18 cellular contexts compared by ENCODE assay signal in genomic region chr17:48111937-48112241, GRCh38. TPM values are rescaled to one million over a fixed set of nuclear protein-coding genes. Genes with fewer than 3 reads are reported as not detected.
A peak's percentile ranks its signal among the peaks of the same experiment; 100 is the strongest.
DNase-seq lines count a peak whose midpoint lies in the region; ATAC-seq lines count a peak whose summit lies in the region.
"Had no signal": no experiment of that assay in that cellular context is flagged by ENCODE, and none has a peak within 500 bp of the region (broad histone marks: within the 10 kb centered on the region; RNA-seq: fewer than 3 reads in every experiment).

No MANE protein-coding gene starts in this region.

- H4K20me1 ChIP-seq in BLaER1 treated with 17β-estradiol and CSF1 and Interleukin-3, amounts not matched to agents 10 nM and 100 nM = peaks cover 0 to 53% (median 6%) of the 10 kb centered on the region in 11 experiments; a peak in 8 of 22 replicates

- peaks cover 0 to 32% (median 2%) of the 10 kb centered on the region in 3 donors for H3K36me3 Mint-ChIP-seq in CD8-positive, alpha-beta memory T cell
- H3K36me3 Mint-ChIP-seq in T-cell (peaks cover 4% of the 10 kb centered on the region), immature natural killer cell (no peaks in the 10 kb centered on the region)

- peaks cover 43 to 84% (median 70%) of the 10 kb centered on the region in 10 experiments for H3K4me1 ChIP-seq in BLaER1 treated with 17β-estradiol and CSF1 and Interleukin-3, amounts not matched to agents 10 nM and 100 nM
- peaks cover 33% of the 10 kb centered on the region for H3K4me1 ChIP-seq in CD8-positive, alpha-beta memory T cell (ENCODE audit: insufficient read depth, low read length)
- H3K4me1 ChIP-seq: SJCRH30 had no signal

- H3K4me2 ChIP-seq in BLaER1 treated with 17β-estradiol and CSF1 and Interleukin-3, amounts not matched to agents 10 nM and 100 nM = peak overlapping the region; percentile 58 to 97 (median 83)

- no peaks in the 10 kb centered on the region for H3K9me3 Mint-ChIP-seq in CD8-positive, alpha-beta memory T cell
- H3K9me3 Mint-ChIP-seq in T-cell (no peaks in the 10 kb centered on the region), immature natural killer cell (no peaks in the 10 kb centered on the region)

- H3K9ac ChIP-seq in BLaER1 treated with 17β-estradiol and CSF1 and Interleukin-3, amounts not matched to agents 10 nM and 100 nM = peak overlapping the region in 6 of 11 experiments; percentile 30 to 86 (median 62); a peak in 9 of 22 replicates

- H3K4me3 Mint-ChIP-seq in CD8-positive, alpha-beta memory T cell = peak overlapping the region in 5 of 7 donors; percentile 2 to 22 (median 7)
- H3K4me3 Mint-ChIP-seq in T-cell = peak overlapping the region in 2 of 3 donors; percentile 25 to 44
- peak overlapping the region in 2 of 5 donors; percentile 41 to 50 for H3K4me3 Mint-ChIP-seq in immature natural killer cell

- no peaks in the 10 kb centered on the region for H3K27me3 ChIP-seq in BLaER1 treated with 17β-estradiol and CSF1 and Interleukin-3, amounts not matched to agents 10 nM and 100 nM
- H3K27me3 ChIP-seq in CD8-positive, alpha-beta memory T cell (ENCODE audit: insufficient read depth, low read length, poor library complexity, severe bottlenecking) = no peaks in the 10 kb centered on the region
- H3K27me3 ChIP-seq: cardiac muscle cell, right lobe of liver, SJCRH30, testis had no signal

- peak overlapping the region in 4 of 10 experiments; percentile 5 to 42 (median 31); a peak in 7 of 20 replicates for H3K4me3 ChIP-seq in BLaER1 treated with 17β-estradiol and CSF1 and Interleukin-3, amounts not matched to agents 10 nM and 100 nM
- H3K4me3 ChIP-seq in CD8-positive, alpha-beta memory T cell (ENCODE audit: low read length) = no peak overlapping the region
- H3K4me3 ChIP-seq: cardiac muscle cell, HAP-1, right lobe of liver, SJCRH30, testis had no signal

- peaks cover 31 to 52% (median 39%) of the 10 kb centered on the region in 11 experiments for H3K36me3 ChIP-seq in BLaER1 treated with 17β-estradiol and CSF1 and Interleukin-3, amounts not matched to agents 10 nM and 100 nM
- H3K36me3 ChIP-seq in CD8-positive, alpha-beta memory T cell (ENCODE audit: insufficient read depth, low read length) = peaks cover 8% of the 10 kb centered on the region
- H3K36me3 ChIP-seq: cardiac muscle cell had no signal

- H3K27ac ChIP-seq in BLaER1 treated with 17β-estradiol and CSF1 and Interleukin-3, amounts not matched to agents 10 nM and 100 nM = peak overlapping the region; percentile 8 to 83 (median 76); a peak in 17 of 22 replicates
- no peak overlapping the region for H3K27ac ChIP-seq in CD8-positive, alpha-beta memory T cell (ENCODE audit: low read depth, low read length)
- H3K27ac ChIP-seq: cardiac muscle cell, right lobe of liver, SJCRH30, testis had no signal

- intact Hi-C loops in head of caudate nucleus (cut with DNase I) = no loop called here

- no peak for DNase-seq in CD8-positive, alpha-beta memory T cell
- DNase-seq in T-cell = no peak
- DNase-seq in immature natural killer cell = no peak
- no peak for DNase-seq in head of caudate nucleus
- no peak for DNase-seq in stimulated activated naive CD4-positive, alpha-beta T cell treated with Interleukin-2 at 50 U/mL for 16 hours (lab: John Stamatoyannopoulos, UW)
- DNase-seq: AML-193; effector CD4-positive, alpha-beta T cell; kidney; NCI-H2029; NCI-H510A; right lobe of liver; SJCRH30; stimulated activated CD4-positive, alpha-beta T cell treated with anti-CD3 and anti-CD28 coated beads, Interleukin-1b, Interleukin-23, amount 100 ng/mL, for 48 hours; testis had no signal

- POLR2A ChIA-PET in CD8-positive, alpha-beta memory T cell (lab: Charles Lee) = no interaction called here
- POLR2A ChIA-PET in T-cell (lab: Charles Lee) = interaction anchor here (0.5 to 0.7 kb wide), 3 partner anchors 22 to 34 kb away, joined by 3 to 4 read pairs (median 4); no protein-coding TSS in a partner anchor

- peak overlapping the region in 6 of 8 donors; percentile 6 to 91 (median 68) for H3K27ac Mint-ChIP-seq in CD8-positive, alpha-beta memory T cell
- peak overlapping the region; percentile 92 to 95 for H3K27ac Mint-ChIP-seq in T-cell
- H3K27ac Mint-ChIP-seq in immature natural killer cell = peak overlapping the region; percentile 13 to 85 (median 74)

- peaks cover 0 to 7% (median 0%) of the 10 kb centered on the region in 11 experiments; a peak in 2 of 22 replicates for H3K9me3 ChIP-seq in BLaER1 treated with 17β-estradiol and CSF1 and Interleukin-3, amounts not matched to agents 10 nM and 100 nM (replicated peaks in 1 of 11)
- H3K9me3 ChIP-seq in CD8-positive, alpha-beta memory T cell (ENCODE audit: low read length) = no peaks in the 10 kb centered on the region
- H3K9me3 ChIP-seq: HAP-1, right lobe of liver, SJCRH30, testis had no signal

- CTCF ChIA-PET in CD8-positive, alpha-beta memory T cell (lab: Charles Lee) = interaction anchor here (0.9 to 1.8 kb wide), 4 partner anchors 14 to 57 kb away, joined by 3 to 7 read pairs (median 5); no protein-coding TSS in a partner anchor
- CTCF ChIA-PET in T-cell (lab: Charles Lee) = interaction anchor here (0.6 to 1.3 kb wide), 7 partner anchors 18 to 1350 kb away, joined by 3 to 5 read pairs (median 3); no protein-coding TSS in a partner anchor

- H3K4me1 Mint-ChIP-seq in CD8-positive, alpha-beta memory T cell = peaks cover 48 to 60% (median 55%) of the 10 kb centered on the region in 3 donors
- peaks cover 46 to 56% (median 56%) of the 10 kb centered on the region in 3 donors for H3K4me1 Mint-ChIP-seq in T-cell
- peaks cover 51 to 58% of the 10 kb centered on the region in 2 donors for H3K4me1 Mint-ChIP-seq in immature natural killer cell

- H3K27me3 Mint-ChIP-seq in CD8-positive, alpha-beta memory T cell = no peaks in the 10 kb centered on the region
- H3K27me3 Mint-ChIP-seq in T-cell = no peaks in the 10 kb centered on the region
- H3K27me3 Mint-ChIP-seq in immature natural killer cell (ENCODE audit: low read depth in 3 of 3) = peaks cover 0 to 8% (median 4%) of the 10 kb centered on the region in 3 donors

- ATAC-seq in T-cell (replicated peaks in 1 of 4) (no peak), HG02973 (IDR thresholded peaks at IDR 0.05; ENCODE audit: unreplicated experiment) (no peak)
- ATAC-seq: right lobe of liver had no signal

RNA-seq across cellular contexts. Expression of gene SNX11, which starts 4.3 kb away (rescaled TPM):
- total RNA-seq in CD8-positive, alpha-beta memory T cell = 10 to 100 TPM; 43.3 to 45.2 TPM
- polyA plus RNA-seq in CD8-positive, alpha-beta memory T cell = 26.5 TPM
- total RNA-seq in T-cell = 10 to 100 TPM; 10.6 to 20.4 (median 19.5) TPM
- polyA plus RNA-seq in immature natural killer cell = 10 to 100 TPM; 37.1 to 44.7 (median 41.2) TPM

RNA-seq across cellular contexts. Expression of gene CBX1, which starts 10.6 kb away (rescaled TPM):
- total RNA-seq in CD8-positive, alpha-beta memory T cell = 10 to 100 TPM; 63.1 to 65.1 TPM
- 21.1 TPM for polyA plus RNA-seq in CD8-positive, alpha-beta memory T cell
- 10 to 100 TPM; 19.6 to 32.4 (median 30.7) TPM for total RNA-seq in T-cell
- 10 to 100 TPM; 19.3 to 30.0 (median 27.0) TPM for polyA plus RNA-seq in immature natural killer cell
